In genomic region chr3:30604566-30604965, GRCh38 we compare ENCODE assay signal across 1 cellular context.
TF ChIP-seq lines count a peak whose summit lies in the region.

No MANE protein-coding gene starts in this region.

TF ChIP-seq in GM12878, 131 proteins besides CTCF, POLR2A, EP300 and RAD21 (continued from another document):
- TF ChIP-seq, protein P1, sequence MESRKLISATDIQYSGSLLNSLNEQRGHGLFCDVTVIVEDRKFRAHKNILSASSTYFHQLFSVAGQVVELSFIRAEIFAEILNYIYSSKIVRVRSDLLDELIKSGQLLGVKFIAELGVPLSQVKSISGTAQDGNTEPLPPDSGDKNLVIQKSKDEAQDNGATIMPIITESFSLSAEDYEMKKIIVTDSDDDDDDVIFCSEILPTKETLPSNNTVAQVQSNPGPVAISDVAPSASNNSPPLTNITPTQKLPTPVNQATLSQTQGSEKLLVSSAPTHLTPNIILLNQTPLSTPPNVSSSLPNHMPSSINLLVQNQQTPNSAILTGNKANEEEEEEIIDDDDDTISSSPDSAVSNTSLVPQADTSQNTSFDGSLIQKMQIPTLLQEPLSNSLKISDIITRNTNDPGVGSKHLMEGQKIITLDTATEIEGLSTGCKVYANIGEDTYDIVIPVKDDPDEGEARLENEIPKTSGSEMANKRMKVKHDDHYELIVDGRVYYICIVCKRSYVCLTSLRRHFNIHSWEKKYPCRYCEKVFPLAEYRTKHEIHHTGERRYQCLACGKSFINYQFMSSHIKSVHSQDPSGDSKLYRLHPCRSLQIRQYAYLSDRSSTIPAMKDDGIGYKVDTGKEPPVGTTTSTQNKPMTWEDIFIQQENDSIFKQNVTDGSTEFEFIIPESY (IDR thresholded peaks at IDR 0.05) = no peak
